17 cellular contexts compared by ENCODE assay signal in genomic region chr20:33095249-33095648, GRCh38. TPM values are rescaled to one million over a fixed set of nuclear protein-coding genes. Genes with fewer than 3 reads are reported as not detected.
"Had no signal": no experiment of that assay in that cellular context is flagged by ENCODE, and none has a peak within 500 bp of the region (broad histone marks: within the 10 kb centered on the region; RNA-seq: fewer than 3 reads in every experiment).

No MANE protein-coding gene starts in this region.

- H3K4me1 ChIP-seq: left ventricle myocardium inferior, pancreas, psoas muscle, uterus had no signal

- H3K27me3 ChIP-seq: pancreas, tibial nerve, uterus had no signal

- H3K4me2 ChIP-seq: smooth muscle cell had no signal

- H3K36me3 ChIP-seq: left ventricle myocardium inferior, pancreas, tibial nerve, uterus had no signal

- DNase-seq: kidney, left ventricle myocardium inferior, psoas muscle, uterus had no signal

- H3K27ac ChIP-seq: left ventricle myocardium inferior, pancreas, psoas muscle, tibial nerve, uterus had no signal

- H3K4me3 ChIP-seq: left ventricle myocardium inferior, lung, pancreas, psoas muscle, smooth muscle cell, tibial nerve, uterus had no signal

RNA-seq across cellular contexts. Expression of gene BPIFB4, which starts 15.8 kb away (rescaled TPM):
- total RNA-seq: kidney; left ventricle myocardium inferior; lower leg skin; lung; mucosa of gallbladder; naive thymus-derived CD8-positive, alpha-beta T cell; neural crest cell; osteoblast; pancreas; psoas muscle; skeletal muscle tissue; smooth muscle cell; temporal lobe; tibial nerve; ureter; uterus had no signal
- polyA plus RNA-seq: immature natural killer cell; naive thymus-derived CD8-positive, alpha-beta T cell; pancreas; psoas muscle; smooth muscle cell had no signal

RNA-seq across cellular contexts. Expression of gene BPIFB3, which starts 41.5 kb away (rescaled TPM):
- total RNA-seq: kidney; left ventricle myocardium inferior; lower leg skin; lung; mucosa of gallbladder; naive thymus-derived CD8-positive, alpha-beta T cell; neural crest cell; osteoblast; pancreas; psoas muscle; skeletal muscle tissue; smooth muscle cell; temporal lobe; tibial nerve; ureter; uterus had no signal
- polyA plus RNA-seq: immature natural killer cell; lung; naive thymus-derived CD8-positive, alpha-beta T cell; pancreas; psoas muscle; smooth muscle cell had no signal
